In the genomic region with DNA sequence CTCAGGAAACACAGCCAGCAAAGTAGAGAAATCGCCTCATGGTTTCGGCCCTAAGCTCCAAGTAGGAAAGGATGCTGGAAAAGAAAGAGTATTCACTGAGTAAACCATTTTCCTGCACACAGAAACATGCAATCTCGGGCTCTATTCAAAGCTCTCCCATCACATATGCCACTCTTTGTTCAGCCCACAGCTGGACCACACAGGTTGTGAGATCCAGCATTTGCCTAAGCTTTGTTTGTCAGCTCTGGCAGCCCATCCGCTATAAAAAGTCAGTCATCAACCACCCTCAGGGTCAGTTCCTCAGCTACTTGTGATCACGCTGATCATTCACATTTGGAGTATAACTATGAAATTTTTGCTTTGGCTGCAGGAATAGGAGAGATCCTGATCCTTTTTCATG, we compare ENCODE assay signal across 21 cellular contexts.
DNase-seq lines count a peak whose midpoint lies in the region; TF ChIP-seq lines count a peak whose summit lies in the region.
"Had no signal": no experiment of that assay in that cellular context is flagged by ENCODE, and none has a peak within 500 bp of the region (broad histone marks: within the 10 kb centered on the region; RNA-seq: fewer than 3 reads in every experiment).

No MANE protein-coding gene starts in this region.

- no peak overlapping the region for H3K27ac Mint-ChIP-seq in endodermal cell
- H3K27ac Mint-ChIP-seq in endothelial cell (ENCODE audit: unreplicated experiment), result no peak overlapping the region
- H3K27ac Mint-ChIP-seq: B cell, CD14-positive monocyte had no signal

- TF ChIP-seq CTCF in endodermal cell (conservative IDR thresholded peaks at IDR 0.05), result no peak
- no peak for TF ChIP-seq CTCF in esophagus muscularis mucosa (IDR thresholded peaks at IDR 0.05)
- TF ChIP-seq CTCF in endothelial cell (IDR thresholded peaks at IDR 0.05; ENCODE audit: unreplicated experiment), result no peak

- DNase-seq in H7, result peak; percentile 23
- peak; percentile 29 to 52 for DNase-seq in SJCRH30
- no peak for DNase-seq in endodermal cell
- no peak for DNase-seq in superior temporal gyrus (ENCODE audit: extremely low spot score)
- no peak for DNase-seq in stimulated activated CD4-positive, alpha-beta T cell treated with anti-CD3 and anti-CD28 coated beads, Interleukin-4, amount 100 ng/mL, for 24 hours
- no peak for DNase-seq in esophagus muscularis mucosa (ENCODE audit: extremely low spot score)
- DNase-seq in endothelial cell (ENCODE audit: low spot score), result no peak
- DNase-seq: DND-41; GOT3; NCI-H1092; NCI-H1436; NCI-H1930; NCI-H226; NCI-H510A treated with DMSO at 0.1 percent for 48 hours; NCI-H774; NK-92 treated with Interleukin-12 subunit alpha and Interleukin-12 subunit beta, amount 100 ng/mL, for 24 hours; Peyer's patch had no signal

- TF ChIP-seq EP300 in esophagus muscularis mucosa (IDR thresholded peaks at IDR 0.05), result no peak

- H3K27ac ChIP-seq in SJCRH30 (no peak overlapping the region), endodermal cell (ENCODE audit: low read depth, low read length) (peak overlapping the region; percentile 69), esophagus muscularis mucosa (replicated peaks in 1 of 4) (no peak overlapping the region)
- H3K27ac ChIP-seq: Peyer's patch had no signal

- H3K27me3 Mint-ChIP-seq in endodermal cell (ENCODE audit: insufficient read depth) (peaks cover 4% of the 10 kb centered on the region), endothelial cell (ENCODE audit: unreplicated experiment) (no peaks in the 10 kb centered on the region)

- H3K9me3 Mint-ChIP-seq in endodermal cell (peaks cover 2% of the 10 kb centered on the region), endothelial cell (ENCODE audit: unreplicated experiment) (no peaks in the 10 kb centered on the region)

- no peaks in the 10 kb centered on the region for H3K27me3 ChIP-seq in H7 (ENCODE audit: control insufficient read depth, insufficient read depth, low read length)
- no peaks in the 10 kb centered on the region for H3K27me3 ChIP-seq in SJCRH30
- no peaks in the 10 kb centered on the region for H3K27me3 ChIP-seq in endodermal cell (ENCODE audit: control insufficient read depth, insufficient read depth, low read length, poor library complexity, severe bottlenecking)
- H3K27me3 ChIP-seq in neuron (ENCODE audit: insufficient read depth, low read length), result no peaks in the 10 kb centered on the region
- peaks cover 0 to 34% (median 0%) of the 10 kb centered on the region in 4 donors for H3K27me3 ChIP-seq in esophagus muscularis mucosa
- H3K27me3 ChIP-seq: Peyer's patch had no signal

- H3K4me1 ChIP-seq in SJCRH30 (peaks cover 3% of the 10 kb centered on the region; the same call in 1 of the 2 replicates), endodermal cell (ENCODE audit: control insufficient read depth, insufficient read depth, low read length) (no peaks in the 10 kb centered on the region), neuron (ENCODE audit: insufficient read depth, low read length) (peaks cover 20% of the 10 kb centered on the region), esophagus muscularis mucosa (no peaks in the 10 kb centered on the region)
- H3K4me1 ChIP-seq: Peyer's patch had no signal

- H3K9ac ChIP-seq in endodermal cell (ENCODE audit: extremely low read depth, low read length, poor library complexity, severe bottlenecking), result no peak overlapping the region

- H3K9me3 ChIP-seq in SJCRH30 (replicated peaks) (no peaks in the 10 kb centered on the region), endodermal cell (ENCODE audit: control insufficient read depth, low read length) (no peaks in the 10 kb centered on the region), neuron (ENCODE audit: low read length) (no peaks in the 10 kb centered on the region), esophagus muscularis mucosa (no peaks in the 10 kb centered on the region)
- H3K9me3 ChIP-seq: Peyer's patch had no signal

- intact Hi-C loops in esophagus muscularis mucosa (cut with DNase I), result no loop called here

- H3K36me3 Mint-ChIP-seq in endodermal cell (ENCODE audit: low read depth) (no peaks in the 10 kb centered on the region), endothelial cell (ENCODE audit: low read depth, unreplicated experiment) (no peaks in the 10 kb centered on the region)
- H3K36me3 Mint-ChIP-seq: CD14-positive monocyte had no signal

- H3K4me3 ChIP-seq in H7 (ENCODE audit: insufficient read depth, low read depth, low read length) (no peak overlapping the region), SJCRH30 (no peak overlapping the region; the same call in 1 of the 2 replicates), endodermal cell (ENCODE audit: low read length) (no peak overlapping the region), neuron (ENCODE audit: low read length) (no peak overlapping the region), esophagus muscularis mucosa (no peak overlapping the region)
- H3K4me3 ChIP-seq: K562, Peyer's patch had no signal

- no peaks in the 10 kb centered on the region for H3K36me3 ChIP-seq in H7 (replicated peaks; ENCODE audit: control insufficient read depth, insufficient read depth, low read length)
- no peaks in the 10 kb centered on the region for H3K36me3 ChIP-seq in SJCRH30
- H3K36me3 ChIP-seq in endodermal cell (ENCODE audit: control insufficient read depth, insufficient read depth, low read length), result no peaks in the 10 kb centered on the region
- H3K36me3 ChIP-seq in neuron (ENCODE audit: insufficient read depth, low read length), result no peaks in the 10 kb centered on the region
- H3K36me3 ChIP-seq in esophagus muscularis mucosa, result no peaks in the 10 kb centered on the region
- H3K36me3 ChIP-seq: Peyer's patch had no signal

- TF ChIP-seq POLR2A in esophagus muscularis mucosa (IDR thresholded peaks at IDR 0.05; ENCODE audit: low read depth), result no peak

- H3K4me1 Mint-ChIP-seq in endodermal cell, result peaks cover 2% of the 10 kb centered on the region
- no peaks in the 10 kb centered on the region for H3K4me1 Mint-ChIP-seq in endothelial cell (ENCODE audit: unreplicated experiment)
- H3K4me1 Mint-ChIP-seq: B cell, CD14-positive monocyte had no signal

- H3K4me3 Mint-ChIP-seq in endodermal cell (no peak overlapping the region), endothelial cell (ENCODE audit: unreplicated experiment) (no peak overlapping the region)
- H3K4me3 Mint-ChIP-seq: B cell, CD14-positive monocyte had no signal

- peak overlapping the region; percentile 28 for H2AFZ ChIP-seq in neuron (ENCODE audit: low read depth, low read length)

- 79 to 80% methylated on average over 4 to 5 of the region's 5 CpGs for WGBS in endodermal cell (ENCODE audit: insufficient coverage in 1 of 2, insufficient read length in 1 of 2), 2 experiments
- WGBS in esophagus muscularis mucosa, result 59% methylated on average over 5 of the region's 5 CpGs

Comparison
In these comparisons a context has a peak if more than half of its experiments do, and no peak if none do; other contexts are left out.
1. DNase-seq: peak in H7 (single experiment) and SJCRH30 (2 of 2); none in endodermal cell (single experiment), superior temporal gyrus (single experiment), stimulated activated CD4-positive, alpha-beta T cell treated with anti-CD3 and anti-CD28 coated beads, Interleukin-4, amount 100 ng/mL, for 24 hours (single experiment), esophagus muscularis mucosa (single experiment) and endothelial cell (single experiment).